Comparison of ENCODE assay signal across 8 cellular contexts in the genomic region with DNA sequence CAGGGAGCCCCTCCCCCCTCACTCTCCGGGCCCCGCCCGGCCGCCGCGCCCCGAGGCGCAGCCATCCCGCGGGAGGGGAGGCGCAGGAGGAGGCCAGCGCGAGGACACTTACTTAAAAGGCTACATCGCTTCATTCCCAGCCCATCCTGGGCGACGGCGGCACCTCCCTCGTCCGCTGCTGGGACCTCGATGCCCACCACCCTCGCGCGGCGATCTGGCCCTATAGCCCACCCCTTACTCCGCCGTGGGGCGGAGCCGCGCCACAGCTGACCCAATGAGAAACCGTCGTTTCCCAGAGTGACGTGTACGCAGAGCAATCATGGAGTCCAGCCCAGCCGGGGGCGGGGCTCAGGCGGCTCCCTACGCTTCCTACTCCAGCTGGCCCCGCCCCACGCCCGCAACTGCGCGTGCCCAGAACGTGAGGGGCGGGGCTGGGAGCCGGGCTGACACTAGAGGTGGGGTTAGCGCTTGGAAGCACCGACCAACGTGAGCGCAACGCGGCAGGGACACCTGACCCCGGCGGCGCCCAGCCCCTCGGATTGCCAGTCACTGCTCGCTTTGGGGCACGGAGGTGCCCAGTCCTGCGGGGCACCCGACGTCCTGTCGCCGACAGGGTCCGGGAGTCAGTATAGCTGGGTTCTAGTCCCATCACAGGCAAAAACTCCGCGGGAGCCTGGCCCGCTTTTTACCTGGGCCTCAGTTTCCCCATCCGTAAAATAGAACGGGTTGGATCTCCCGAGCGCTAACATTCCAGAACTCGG. TPM values are rescaled to one million over a fixed set of nuclear protein-coding genes. Genes with fewer than 3 reads are reported as not detected.
DNase-seq lines count a peak whose midpoint lies in the region; ATAC-seq lines count a peak whose summit lies in the region.

Gene ANKRD27, minus strand, starts transcription at position 222 of the 761 bp plus-strand sequence. CDS start 16,165 bp downstream, outside the sequence.

- peak; percentile 96 for ATAC-seq in GM21529 (IDR thresholded peaks at IDR 0.05; ENCODE audit: unreplicated experiment)

- H3K27ac ChIP-seq in epithelial cell of prostate, result peak within 1 kb of the TSS; percentile 47

- H3K27ac Mint-ChIP-seq in IgD-negative memory B cell, result peak within 1 kb of the TSS; percentile 86 to 92 (median 88)

- H3K36me3 Mint-ChIP-seq in IgD-negative memory B cell, result peaks cover 3% of the 10 kb centered on the region

- H3K27me3 Mint-ChIP-seq in IgD-negative memory B cell, result peaks cover 15% of the 10 kb centered on the region

- peak; percentile 98 for DNase-seq in DMS114 treated with DMSO at 0.1 percent for 48 hours (lab: John Stamatoyannopoulos, UW; ENCODE audit: unreplicated experiment)
- DNase-seq in OCI-M2 (lab: John Stamatoyannopoulos, UW; ENCODE audit: unreplicated experiment), result peak; percentile 99
- peak; percentile 97 for DNase-seq in activated T-cell treated with anti-CD3 and anti-CD28 coated beads for 4 hours
- peak; percentile 84 for DNase-seq in epithelial cell of prostate (ENCODE audit: low read depth, low spot score)
- peak; percentile 99 for DNase-seq in mucosa of gallbladder (ENCODE audit: low spot score)
- DNase-seq in stimulated activated CD8-positive, alpha-beta memory T cell treated with anti-CD3 and anti-CD28 coated beads, Interleukin-4, amount 100 ng/mL, for 4 hours (ENCODE audit: low read depth in 2 of 2, low spot score in 1 of 2), result peak; percentile 93 to 96

- peak within 1 kb of the TSS; percentile 88 to 99 (median 94) for H3K4me3 Mint-ChIP-seq in IgD-negative memory B cell

- no peaks in the 10 kb centered on the region for H3K9me3 Mint-ChIP-seq in IgD-negative memory B cell

- H3K4me1 Mint-ChIP-seq in IgD-negative memory B cell, result peaks cover 18 to 20% (median 18%) of the 10 kb centered on the region in 3 donors

RNA-seq across cellular contexts. Expression of gene ANKRD27, which starts in this region (rescaled TPM):
- 9.7 TPM for polyA plus RNA-seq in IgD-negative memory B cell
- total RNA-seq in mucosa of gallbladder, result 24.1 TPM

Comparison
In these comparisons a context has a peak if more than half of its experiments do, and no peak if none do; other contexts are left out.
1. Peak in every context shown above with its lines: DNase-seq, ATAC-seq and H3K27ac ChIP-seq.